Comparison of ENCODE assay signal across 30 cellular contexts in the genomic region with DNA sequence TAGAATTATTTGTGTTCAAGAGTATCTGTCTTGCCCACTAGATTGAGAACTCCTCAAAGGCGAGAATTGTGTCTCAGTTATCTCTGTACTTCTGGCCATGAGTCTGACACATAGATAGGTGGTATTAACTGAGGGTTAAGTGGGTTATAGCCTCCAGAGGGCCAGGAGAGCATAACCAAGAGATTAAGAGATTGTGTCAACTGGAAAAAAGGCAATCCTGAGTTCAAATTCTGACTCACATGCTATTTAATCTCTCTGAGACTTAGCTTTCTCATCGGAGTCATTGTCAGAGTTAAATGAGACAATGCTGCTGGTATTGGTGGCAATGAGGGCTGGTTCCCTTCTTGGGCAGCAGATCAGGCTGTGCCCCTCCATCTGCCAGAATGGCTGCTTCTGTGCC.
"Had no signal": no experiment of that assay in that cellular context is flagged by ENCODE, and none has a peak within 500 bp of the region (broad histone marks: within the 10 kb centered on the region; RNA-seq: fewer than 3 reads in every experiment).

No MANE protein-coding gene starts in this region.

- ATAC-seq: effector memory CD8-positive, alpha-beta T cell; mucosa of descending colon; stimulated activated effector memory CD8-positive, alpha-beta T cell treated with anti-CD3 and anti-CD28 coated beads, Interleukin-12 subunit alpha, Interleukin-12 subunit beta, amount 100 ng/mL, for 72 hours had no signal

- H3K4me3 ChIP-seq: adrenal gland, coronary artery, dorsolateral prefrontal cortex, gastrocnemius medialis, mucosa of descending colon, upper lobe of left lung, vagina had no signal

- H3K27me3 ChIP-seq: adrenal gland, dorsolateral prefrontal cortex, gastrocnemius medialis, upper lobe of left lung, vagina had no signal

- DNase-seq: activated CD4-positive, alpha-beta T cell treated with anti-CD3 and anti-CD28 coated beads for 4 hours; activated CD4-positive, alpha-beta T cell treated with anti-CD3 and anti-CD28 coated beads, Interleukin-2, amount 50 U/mL, for 48 hours; activated CD8-positive, alpha-beta memory T cell treated with anti-CD3 and anti-CD28 coated beads for 24 hours; activated effector memory CD4-positive, alpha-beta T cell treated with Interleukin-2 at 50 U/mL for 16 hours; activated naive CD4-positive, alpha-beta T cell treated with Interleukin-2 at 50 U/mL for 16 hours; adrenal gland; aorta; dorsolateral prefrontal cortex; effector memory CD8-positive, alpha-beta T cell; gastrocnemius medialis; hippocampal formation; left cardiac atrium; left ventricle myocardium superior; mucosa of descending colon; posterior cingulate gyrus; right cardiac atrium; stimulated activated CD4-positive, alpha-beta T cell treated with anti-CD3 and anti-CD28 coated beads, Interleukin-4, amount 100 ng/mL, for 24 hours; substantia nigra; T-helper 1 cell had no signal

- H3K36me3 Mint-ChIP-seq: activated naive CD8-positive, alpha-beta T cell; brain; natural killer cell treated with Interleukin-12 subunit alpha and Interleukin-12 subunit beta and Interleukin-15 and Interleukin-18, amount 100 ng/mL, for 72 hours; stimulated activated effector memory CD8-positive, alpha-beta T cell treated with anti-CD3 and anti-CD28 coated beads, Interleukin-12 subunit alpha, Interleukin-12 subunit beta, amount 100 ng/mL, for 72 hours had no signal

- H3K36me3 ChIP-seq: adrenal gland, gastrocnemius medialis, upper lobe of left lung, vagina had no signal

- H3K4me1 ChIP-seq: adrenal gland had no signal

- H3K4me1 Mint-ChIP-seq: brain; stimulated activated effector memory CD8-positive, alpha-beta T cell treated with anti-CD3 and anti-CD28 coated beads, Interleukin-12 subunit alpha, Interleukin-12 subunit beta, amount 100 ng/mL, for 72 hours had no signal

- FAIRE-seq: keratinocyte had no signal

- H3K27ac Mint-ChIP-seq: activated naive CD8-positive, alpha-beta T cell; brain; effector memory CD8-positive, alpha-beta T cell; natural killer cell treated with Interleukin-12 subunit alpha and Interleukin-12 subunit beta and Interleukin-15 and Interleukin-18, amount 100 ng/mL, for 72 hours; stimulated activated effector memory CD8-positive, alpha-beta T cell treated with anti-CD3 and anti-CD28 coated beads, Interleukin-12 subunit alpha, Interleukin-12 subunit beta, amount 100 ng/mL, for 72 hours; stimulated activated naive CD8-positive, alpha-beta T cell treated with anti-CD3 and anti-CD28 coated beads, Interleukin-15, Interleukin-2, amounts not matched to agents 100 ng/mL and 50 ng/mL, for 24 hours; T-helper 2 cell treated with Interferon-gamma antibody and Interleukin-4, amounts not matched to agents 5 μg/mL and 100 μg/mL, for 36 hours had no signal

- H3K9me3 ChIP-seq: adrenal gland, gastrocnemius medialis, mucosa of descending colon, upper lobe of left lung, vagina had no signal

- H3K27me3 Mint-ChIP-seq: activated naive CD8-positive, alpha-beta T cell; effector memory CD8-positive, alpha-beta T cell had no signal

- H3K9me3 Mint-ChIP-seq: effector memory CD8-positive, alpha-beta T cell; natural killer cell treated with Interleukin-12 subunit alpha and Interleukin-12 subunit beta and Interleukin-15 and Interleukin-18, amount 100 ng/mL, for 72 hours; T-helper 2 cell treated with Interferon-gamma antibody and Interleukin-4, amounts not matched to agents 5 μg/mL and 100 μg/mL, for 36 hours had no signal

- H3K4me3 Mint-ChIP-seq: activated naive CD8-positive, alpha-beta T cell; brain; effector memory CD8-positive, alpha-beta T cell; natural killer cell treated with Interleukin-12 subunit alpha and Interleukin-12 subunit beta and Interleukin-15 and Interleukin-18, amount 100 ng/mL, for 72 hours; stimulated activated effector memory CD8-positive, alpha-beta T cell treated with anti-CD3 and anti-CD28 coated beads, Interleukin-12 subunit alpha, Interleukin-12 subunit beta, amount 100 ng/mL, for 72 hours; stimulated activated naive CD8-positive, alpha-beta T cell treated with anti-CD3 and anti-CD28 coated beads, Interleukin-15, Interleukin-2, amounts not matched to agents 100 ng/mL and 50 ng/mL, for 24 hours; T-helper 2 cell treated with Interferon-gamma antibody and Interleukin-4, amounts not matched to agents 5 μg/mL and 100 μg/mL, for 36 hours had no signal

- H3K27ac ChIP-seq: adrenal gland, dorsolateral prefrontal cortex, upper lobe of left lung, VCaP had no signal
